ENCODE assay signal across 8 cellular contexts in genomic region chr9:132409828-132410528, GRCh38. TPM values are rescaled to one million over a fixed set of nuclear protein-coding genes. Genes with fewer than 3 reads are reported as not detected.
DNase-seq lines count a peak whose midpoint lies in the region; ATAC-seq and TF ChIP-seq lines count a peak whose summit lies in the region.

TSS of gene CFAP77 (plus strand) at chr9:132410211. CDS start at chr9:132410272, 61 bp downstream.

- no peak for ATAC-seq in GM21526 (IDR thresholded peaks at IDR 0.05; ENCODE audit: low FRiP score, unreplicated experiment)

- H3K27me3 ChIP-seq in esophagus (ENCODE audit: control insufficient read depth in 1 of 2, insufficient read depth in 2 of 2, low read length in 2 of 2) = peaks cover 0 to 3% of the 10 kb centered on the region in 2 donors

- H3K27ac ChIP-seq in esophagus (ENCODE audit: low read depth in 2 of 2, low read length in 1 of 2) (no peak within 1 kb of the TSS), urinary bladder (ENCODE audit: low read depth) (no peak within 1 kb of the TSS)

- peaks cover 6 to 15% of the 10 kb centered on the region in 2 donors for H3K4me1 ChIP-seq in esophagus (ENCODE audit: control insufficient read depth in 2 of 2, insufficient read depth in 2 of 2, low read length in 1 of 2)
- peaks cover 1% of the 10 kb centered on the region for H3K4me1 ChIP-seq in urinary bladder (ENCODE audit: insufficient read depth)

- DNase-seq in GM10248 (ENCODE audit: extremely low spot score) = peak; percentile 58
- peak; percentile 12 for DNase-seq in NCI-H128 (lab: John Stamatoyannopoulos, UW; ENCODE audit: unreplicated experiment)
- DNase-seq in activated CD8-positive, alpha-beta memory T cell treated with anti-CD3 and anti-CD28 coated beads for 24 hours = peak; percentile 75
- DNase-seq in myocyte (ENCODE audit: low read depth) = peak; percentile 43
- no peak for DNase-seq in NCI-H226

- POLR2A ChIA-PET in GM10248 (lab: Yijun Ruan, JAX) = no interaction called here

- 2% methylated on average over 69 of the region's 69 CpGs for WGBS in esophagus, 2 donors
- WGBS in urinary bladder = under 1% methylated on average over 69 of the region's 69 CpGs

- CTCF ChIA-PET in GM10248 (lab: Yijun Ruan, JAX) = interaction anchor here (0.7 to 1.9 kb wide), 6 partner anchors 9 to 612 kb away, joined by 3 to 4 read pairs (median 3); no protein-coding TSS in a partner anchor

- H3K9me3 ChIP-seq in esophagus (ENCODE audit: control insufficient read depth in 2 of 2, insufficient read depth in 1 of 2, low read depth in 1 of 2, low read length in 1 of 2) = no peaks in the 10 kb centered on the region

- H3K4me3 ChIP-seq in esophagus (ENCODE audit: low read depth in 1 of 2, low read length in 2 of 2) (peak within 1 kb of the TSS; percentile 19 to 33), urinary bladder (ENCODE audit: low read depth, low read length) (peak within 1 kb of the TSS; percentile 50)

- H3K36me3 ChIP-seq in esophagus (ENCODE audit: control insufficient read depth in 2 of 2, insufficient read depth in 2 of 2, low read length in 1 of 2) = no peaks in the 10 kb centered on the region
- H3K36me3 ChIP-seq in urinary bladder (ENCODE audit: insufficient read depth) = no peaks in the 10 kb centered on the region

- TF ChIP-seq CTCF in GM10248 (IDR thresholded peaks at IDR 0.05; ENCODE audit: control extremely low read depth, extremely low read depth, low read depth, missing control alignments) = no peak

RNA-seq across cellular contexts. Expression of gene CFAP77, which starts in this region (rescaled TPM):
- polyA plus RNA-seq in esophagus = not detected
- not detected in 2 replicates for total RNA-seq in myocyte
- 0.04 TPM for polyA plus RNA-seq in myocyte (2012)
- not detected for total RNA-seq in urinary bladder
- polyA plus RNA-seq in urinary bladder = not detected

Comparison
In these comparisons a context has a peak if more than half of its experiments do, and no peak if none do; other contexts are left out.
1. Peak in DNase-seq in myocyte; RNA of the gene not detected or under 1 TPM.